Comparison of ENCODE assay signal across 8 cellular contexts in genomic region chr12:131928765-131929529, GRCh38. TPM values are rescaled to one million over a fixed set of nuclear protein-coding genes. Genes with fewer than 3 reads are reported as not detected.
DNase-seq lines count a peak whose midpoint lies in the region; ATAC-seq and TF ChIP-seq lines count a peak whose summit lies in the region.

TSS of gene PUS1 (plus strand) at chr12:131929276. CDS start at chr12:131929723, 447 bp downstream.

- H3K4me1 ChIP-seq in BE2C (no peaks in the 10 kb centered on the region), colonic mucosa (peaks cover 6% of the 10 kb centered on the region)

- H3K27ac ChIP-seq in colonic mucosa = peak within 1 kb of the TSS; percentile 89

- DNase-seq in BE2C (peak; percentile 96), GM19240 (ENCODE audit: insufficient read length, low spot score) (peak; percentile 95), NCI-H526 treated with DMSO at 0.1 percent for 48 hours (lab: John Stamatoyannopoulos, UW) (peak; percentile 89), colonic mucosa (peak; percentile 97), left kidney (ENCODE audit: low read depth, low spot score) (peak; percentile 98)
- DNase-seq in activated CD4-positive, alpha-beta T cell treated with anti-CD3 and anti-CD28 coated beads, Interleukin-2, amount 10 ng/mL, durations not matched to agents 24 days and 14 days = peak; percentile 98
- DNase-seq in stimulated activated CD4-positive, alpha-beta T cell treated with anti-CD3 and anti-CD28 coated beads, Interleukin-1b, Interleukin-23, amount 100 ng/mL, for 48 hours = peak; percentile 95

- H3K4me3 ChIP-seq in BE2C (ENCODE audit: low read depth, low read length) (peak within 1 kb of the TSS; percentile 94), colonic mucosa (peak within 1 kb of the TSS; percentile 91)

- peak within 1 kb of the TSS; percentile 92 for H3K27ac Mint-ChIP-seq in activated CD4-positive, alpha-beta T cell treated with anti-CD3 and anti-CD28 coated beads, Interleukin-2, amount 10 ng/mL, durations not matched to agents 24 days and 14 days

- H3K9ac ChIP-seq in colonic mucosa (ENCODE audit: low read depth in 2 of 2, low read length in 2 of 2) = peak within 1 kb of the TSS; percentile 77 to 86

- H3K27me3 Mint-ChIP-seq in activated CD4-positive, alpha-beta T cell treated with anti-CD3 and anti-CD28 coated beads, Interleukin-2, amount 10 ng/mL, durations not matched to agents 24 days and 14 days = no peaks in the 10 kb centered on the region

- H3K9me3 ChIP-seq in BE2C (no peaks in the 10 kb centered on the region), colonic mucosa (no peaks in the 10 kb centered on the region)

- intact Hi-C loops in activated CD4-positive, alpha-beta T cell treated with anti-CD3 and anti-CD28 coated beads, Interleukin-2, amount 10 ng/mL, durations not matched to agents 24 days and 14 days (cut with micrococcal nuclease) = loop anchor here (1.0 kb wide), 2 partner anchors 20 to 35 kb away; partner anchors contain the start of genes EP400 and ULK1
- intact Hi-C loops in colonic mucosa (cut with DNase I) = no loop called here

- ATAC-seq in HG03457 (IDR thresholded peaks at IDR 0.05; ENCODE audit: unreplicated experiment) = peak; percentile 53

- H3K4me3 Mint-ChIP-seq in activated CD4-positive, alpha-beta T cell treated with anti-CD3 and anti-CD28 coated beads, Interleukin-2, amount 10 ng/mL, durations not matched to agents 24 days and 14 days = peak within 1 kb of the TSS; percentile 94

- H3K36me3 Mint-ChIP-seq in activated CD4-positive, alpha-beta T cell treated with anti-CD3 and anti-CD28 coated beads, Interleukin-2, amount 10 ng/mL, durations not matched to agents 24 days and 14 days (ENCODE audit: low read depth) = peaks cover 32% of the 10 kb centered on the region

- no peaks in the 10 kb centered on the region for H3K27me3 ChIP-seq in BE2C
- no peaks in the 10 kb centered on the region for H3K27me3 ChIP-seq in colonic mucosa

- H3K36me3 ChIP-seq in BE2C (peaks cover 34% of the 10 kb centered on the region), colonic mucosa (peaks cover 4% of the 10 kb centered on the region)

- TF ChIP-seq CTCF in BE2C (IDR thresholded peaks at IDR 0.05; ENCODE audit: low read depth, low read length) (no peak), colonic mucosa (IDR thresholded peaks at IDR 0.05) (no peak)

- peaks cover 15% of the 10 kb centered on the region for H3K4me1 Mint-ChIP-seq in activated CD4-positive, alpha-beta T cell treated with anti-CD3 and anti-CD28 coated beads, Interleukin-2, amount 10 ng/mL, durations not matched to agents 24 days and 14 days

- H3K9me3 Mint-ChIP-seq in activated CD4-positive, alpha-beta T cell treated with anti-CD3 and anti-CD28 coated beads, Interleukin-2, amount 10 ng/mL, durations not matched to agents 24 days and 14 days = no peaks in the 10 kb centered on the region

RNA-seq across cellular contexts. Expression of gene PUS1, which starts in this region (rescaled TPM):
- polyA plus RNA-seq in BE2C (2012; ENCODE audit: insufficient read depth, insufficient read length, low read depth) = 128 TPM
- total RNA-seq in activated CD4-positive, alpha-beta T cell treated with anti-CD3 and anti-CD28 coated beads, Interleukin-2, amount 10 ng/mL, durations not matched to agents 24 days and 14 days = 91.6 and 97.0 TPM in 2 replicates
- 10 to 100 TPM; 16.0 to 58.9 TPM for total RNA-seq in colonic mucosa

Comparison
In these comparisons a context has a peak if more than half of its experiments do, and no peak if none do; other contexts are left out.
1. Peak in every context shown above with its lines: DNase-seq, ATAC-seq, H3K4me3 ChIP-seq and H3K27ac ChIP-seq.